8 cellular contexts compared by ENCODE assay signal in genomic region chr22:38941488-38941987, GRCh38. TPM values are rescaled to one million over a fixed set of nuclear protein-coding genes. Genes with fewer than 3 reads are reported as not detected.
DNase-seq lines count a peak whose midpoint lies in the region; ATAC-seq and TF ChIP-seq lines count a peak whose summit lies in the region.

No MANE protein-coding gene starts in this region.

- no peaks in the 10 kb centered on the region for H3K36me3 Mint-ChIP-seq in IgD-negative memory B cell
- H3K36me3 Mint-ChIP-seq in activated naive CD4-positive, alpha-beta T cell treated with anti-CD3 and anti-CD28 coated beads, Interleukin-2, amount 10 ng/mL, durations not matched to agents 7 days and 5 days: no peaks in the 10 kb centered on the region

- H3K4me3 ChIP-seq in BE2C (ENCODE audit: low read depth, low read length): no peak overlapping the region

- no peak overlapping the region for H3K27ac Mint-ChIP-seq in IgD-negative memory B cell
- H3K27ac Mint-ChIP-seq in activated naive CD4-positive, alpha-beta T cell treated with anti-CD3 and anti-CD28 coated beads, Interleukin-2, amount 10 ng/mL, durations not matched to agents 7 days and 5 days: peak overlapping the region; percentile 21

- ATAC-seq in GM19438 (IDR thresholded peaks at IDR 0.05; ENCODE audit: low read depth, unreplicated experiment): peak; percentile 56

- CTCF ChIA-PET in activated naive CD4-positive, alpha-beta T cell treated with anti-CD3 and anti-CD28 coated beads, Interleukin-2, amount 10 ng/mL, durations not matched to agents 7 days and 5 days (lab: Charles Lee): interaction anchor here (0.5 to 1.1 kb wide), 5 partner anchors 9 to 409 kb away, joined by 3 to 7 read pairs (median 4); no protein-coding TSS in a partner anchor

- H3K27me3 ChIP-seq in BE2C: 0 out of 2 replicates have a peak, but pooled peaks cover 4% of the 10 kb centered on the region

- H3K4me1 Mint-ChIP-seq in IgD-negative memory B cell: peaks cover 17 to 20% (median 20%) of the 10 kb centered on the region in 3 donors
- H3K4me1 Mint-ChIP-seq in activated naive CD4-positive, alpha-beta T cell treated with anti-CD3 and anti-CD28 coated beads, Interleukin-2, amount 10 ng/mL, durations not matched to agents 7 days and 5 days: peaks cover 23% of the 10 kb centered on the region

- no peaks in the 10 kb centered on the region for H3K4me1 ChIP-seq in BE2C

- peaks cover 0 to 1% (median 0%) of the 10 kb centered on the region in 3 donors for H3K9me3 Mint-ChIP-seq in IgD-negative memory B cell
- H3K9me3 Mint-ChIP-seq in activated naive CD4-positive, alpha-beta T cell treated with anti-CD3 and anti-CD28 coated beads, Interleukin-2, amount 10 ng/mL, durations not matched to agents 7 days and 5 days: no peaks in the 10 kb centered on the region

- no peaks in the 10 kb centered on the region for H3K36me3 ChIP-seq in BE2C

- H3K4me3 Mint-ChIP-seq in IgD-negative memory B cell: peak overlapping the region; percentile 22 to 95 (median 86)
- peak overlapping the region; percentile 55 for H3K4me3 Mint-ChIP-seq in activated naive CD4-positive, alpha-beta T cell treated with anti-CD3 and anti-CD28 coated beads, Interleukin-2, amount 10 ng/mL, durations not matched to agents 7 days and 5 days

- DNase-seq in Ammon's horn (ENCODE audit: low spot score): peak; percentile 45
- DNase-seq in activated naive CD4-positive, alpha-beta T cell treated with anti-CD3 and anti-CD28 coated beads, Interleukin-2, amount 10 ng/mL, durations not matched to agents 7 days and 5 days: peak; percentile 42
- peak; percentile 58 to 80 (median 70) for DNase-seq in stimulated activated CD4-positive, alpha-beta T cell treated with anti-CD3 and anti-CD28 coated beads, TNF-alpha, amount 100 ng/mL, for 48 hours (ENCODE audit: low read depth in 3 of 3)
- no peak for DNase-seq in NCI-H1436 treated with DMSO at 0.1 percent for 48 hours (lab: John Stamatoyannopoulos, UW)
- DNase-seq in BE2C: no peak
- no peak for DNase-seq in OCI-M2 (lab: John Stamatoyannopoulos, UW; ENCODE audit: unreplicated experiment)

- no peak for TF ChIP-seq CTCF in BE2C (IDR thresholded peaks at IDR 0.05; ENCODE audit: low read depth, low read length)

- peaks cover 14% of the 10 kb centered on the region for H3K27me3 Mint-ChIP-seq in IgD-negative memory B cell
- H3K27me3 Mint-ChIP-seq in activated naive CD4-positive, alpha-beta T cell treated with anti-CD3 and anti-CD28 coated beads, Interleukin-2, amount 10 ng/mL, durations not matched to agents 7 days and 5 days: peaks cover 61% of the 10 kb centered on the region

- H3K9me3 ChIP-seq in BE2C: no peaks in the 10 kb centered on the region

RNA-seq across cellular contexts. Expression of gene APOBEC3A, which starts 15.9 kb away (rescaled TPM):
- polyA plus RNA-seq in IgD-negative memory B cell: not detected
- polyA plus RNA-seq in BE2C (2012; ENCODE audit: insufficient read depth, insufficient read length, low read depth): not detected

RNA-seq across cellular contexts. Expression of gene APOBEC3B, which starts 40.6 kb away (rescaled TPM):
- 7.0 TPM for polyA plus RNA-seq in IgD-negative memory B cell
- polyA plus RNA-seq in BE2C (2012; ENCODE audit: insufficient read depth, insufficient read length, low read depth): 0.43 TPM

Comparison
In these comparisons a context has a peak if more than half of its experiments do, and no peak if none do; other contexts are left out.
1. DNase-seq: peak in Ammon's horn (single experiment), activated naive CD4-positive, alpha-beta T cell treated with anti-CD3 and anti-CD28 coated beads, Interleukin-2, amount 10 ng/mL, durations not matched to agents 7 days and 5 days (single experiment) and stimulated activated CD4-positive, alpha-beta T cell treated with anti-CD3 and anti-CD28 coated beads, TNF-alpha, amount 100 ng/mL, for 48 hours (3 of 3); none in NCI-H1436 treated with DMSO at 0.1 percent for 48 hours (single experiment), BE2C (single experiment) and OCI-M2 (single experiment).